Comparison of ENCODE assay signal across 15 cellular contexts in genomic region chr1:217717959-217718358, GRCh38.
"Had no signal": no experiment of that assay in that cellular context is flagged by ENCODE, and none has a peak within 500 bp of the region (broad histone marks: within the 10 kb centered on the region; RNA-seq: fewer than 3 reads in every experiment).

No MANE protein-coding gene starts in this region.

- H3K4me1 ChIP-seq: tibial artery had no signal

- H3K36me3 ChIP-seq: cardiac muscle cell, tibial artery had no signal

- H3K27ac Mint-ChIP-seq: activated CD4-positive, alpha-beta memory T cell treated with anti-CD3 and anti-CD28 coated beads, Interleukin-2, amount 10 ng/mL, durations not matched to agents 7 days and 5 days; activated CD4-positive, alpha-beta T cell treated with anti-CD3 and anti-CD28 coated beads for 36 hours; activated naive CD4-positive, alpha-beta T cell treated with anti-CD3 and anti-CD28 coated beads, Interleukin-2, amount 10 ng/mL, durations not matched to agents 7 days and 5 days; activated T-cell treated with anti-CD3 and anti-CD28 coated beads, Interleukin-2, amount 50 U/mL, for 24 hours; endodermal cell; stimulated activated naive B cell treated with anti-CD40 and anti-IgM and Interleukin-4, amounts not matched to agents 10 μg/mL and 1 μg/mL and 100 μg/mL, for 72 hours; T-helper 17 cell had no signal

- H3K27ac ChIP-seq: cardiac muscle cell, tibial artery had no signal

- ATAC-seq: activated CD4-positive, alpha-beta T cell treated with anti-CD3 and anti-CD28 coated beads for 36 hours; stimulated activated naive B cell treated with anti-CD40 and anti-IgM and Interleukin-4, amounts not matched to agents 10 μg/mL and 1 μg/mL and 100 μg/mL, for 72 hours; T-helper 17 cell had no signal

- H3K9me3 ChIP-seq: tibial artery had no signal

- DNase-seq: activated CD4-positive, alpha-beta memory T cell treated with anti-CD3 and anti-CD28 coated beads, Interleukin-2, amount 10 ng/mL, durations not matched to agents 7 days and 5 days; activated CD4-positive, alpha-beta T cell treated with anti-CD3 and anti-CD28 coated beads for 36 hours; activated naive CD4-positive, alpha-beta T cell treated with anti-CD3 and anti-CD28 coated beads, Interleukin-2, amount 10 ng/mL, durations not matched to agents 7 days and 5 days; activated T-cell treated with anti-CD3 and anti-CD28 coated beads, Interleukin-2, amount 50 U/mL, for 24 hours; endodermal cell; erythroblast; hippocampal formation; kidney; midbrain; stimulated activated CD4-positive, alpha-beta T cell treated with anti-CD3 and anti-CD28 coated beads, Interleukin-2, amount 100 ng/mL, for 48 hours; stimulated activated naive B cell treated with anti-CD40 and anti-IgM and Interleukin-4, amounts not matched to agents 10 μg/mL and 1 μg/mL and 100 μg/mL, for 72 hours; T-helper 17 cell; tibial artery had no signal

- H3K4me1 Mint-ChIP-seq: activated CD4-positive, alpha-beta memory T cell treated with anti-CD3 and anti-CD28 coated beads, Interleukin-2, amount 10 ng/mL, durations not matched to agents 7 days and 5 days; activated CD4-positive, alpha-beta T cell treated with anti-CD3 and anti-CD28 coated beads for 36 hours; activated naive CD4-positive, alpha-beta T cell treated with anti-CD3 and anti-CD28 coated beads, Interleukin-2, amount 10 ng/mL, durations not matched to agents 7 days and 5 days; neural crest cell; stimulated activated naive B cell treated with anti-CD40 and anti-IgM and Interleukin-4, amounts not matched to agents 10 μg/mL and 1 μg/mL and 100 μg/mL, for 72 hours; T-helper 17 cell had no signal

- H3K9me3 Mint-ChIP-seq: activated CD4-positive, alpha-beta memory T cell treated with anti-CD3 and anti-CD28 coated beads, Interleukin-2, amount 10 ng/mL, durations not matched to agents 7 days and 5 days; activated naive CD4-positive, alpha-beta T cell treated with anti-CD3 and anti-CD28 coated beads, Interleukin-2, amount 10 ng/mL, durations not matched to agents 7 days and 5 days; activated T-cell treated with anti-CD3 and anti-CD28 coated beads, Interleukin-2, amount 50 U/mL, for 24 hours; endodermal cell; neural crest cell had no signal

- H3K27me3 Mint-ChIP-seq: activated CD4-positive, alpha-beta memory T cell treated with anti-CD3 and anti-CD28 coated beads, Interleukin-2, amount 10 ng/mL, durations not matched to agents 7 days and 5 days; activated CD4-positive, alpha-beta T cell treated with anti-CD3 and anti-CD28 coated beads for 36 hours; activated naive CD4-positive, alpha-beta T cell treated with anti-CD3 and anti-CD28 coated beads, Interleukin-2, amount 10 ng/mL, durations not matched to agents 7 days and 5 days; activated T-cell treated with anti-CD3 and anti-CD28 coated beads, Interleukin-2, amount 50 U/mL, for 24 hours; stimulated activated naive B cell treated with anti-CD40 and anti-IgM and Interleukin-4, amounts not matched to agents 10 μg/mL and 1 μg/mL and 100 μg/mL, for 72 hours had no signal

- H3K4me3 ChIP-seq: cardiac muscle cell, tibial artery had no signal

- H3K36me3 Mint-ChIP-seq: activated naive CD4-positive, alpha-beta T cell treated with anti-CD3 and anti-CD28 coated beads, Interleukin-2, amount 10 ng/mL, durations not matched to agents 7 days and 5 days; stimulated activated naive B cell treated with anti-CD40 and anti-IgM and Interleukin-4, amounts not matched to agents 10 μg/mL and 1 μg/mL and 100 μg/mL, for 72 hours had no signal

- H3K4me3 Mint-ChIP-seq: activated CD4-positive, alpha-beta memory T cell treated with anti-CD3 and anti-CD28 coated beads, Interleukin-2, amount 10 ng/mL, durations not matched to agents 7 days and 5 days; activated CD4-positive, alpha-beta T cell treated with anti-CD3 and anti-CD28 coated beads for 36 hours; activated naive CD4-positive, alpha-beta T cell treated with anti-CD3 and anti-CD28 coated beads, Interleukin-2, amount 10 ng/mL, durations not matched to agents 7 days and 5 days; activated T-cell treated with anti-CD3 and anti-CD28 coated beads, Interleukin-2, amount 50 U/mL, for 24 hours; endodermal cell; neural crest cell; stimulated activated naive B cell treated with anti-CD40 and anti-IgM and Interleukin-4, amounts not matched to agents 10 μg/mL and 1 μg/mL and 100 μg/mL, for 72 hours; T-helper 17 cell had no signal

- H3K27me3 ChIP-seq: cardiac muscle cell, tibial artery had no signal
